18 cellular contexts compared by ENCODE assay signal in the genomic region with DNA sequence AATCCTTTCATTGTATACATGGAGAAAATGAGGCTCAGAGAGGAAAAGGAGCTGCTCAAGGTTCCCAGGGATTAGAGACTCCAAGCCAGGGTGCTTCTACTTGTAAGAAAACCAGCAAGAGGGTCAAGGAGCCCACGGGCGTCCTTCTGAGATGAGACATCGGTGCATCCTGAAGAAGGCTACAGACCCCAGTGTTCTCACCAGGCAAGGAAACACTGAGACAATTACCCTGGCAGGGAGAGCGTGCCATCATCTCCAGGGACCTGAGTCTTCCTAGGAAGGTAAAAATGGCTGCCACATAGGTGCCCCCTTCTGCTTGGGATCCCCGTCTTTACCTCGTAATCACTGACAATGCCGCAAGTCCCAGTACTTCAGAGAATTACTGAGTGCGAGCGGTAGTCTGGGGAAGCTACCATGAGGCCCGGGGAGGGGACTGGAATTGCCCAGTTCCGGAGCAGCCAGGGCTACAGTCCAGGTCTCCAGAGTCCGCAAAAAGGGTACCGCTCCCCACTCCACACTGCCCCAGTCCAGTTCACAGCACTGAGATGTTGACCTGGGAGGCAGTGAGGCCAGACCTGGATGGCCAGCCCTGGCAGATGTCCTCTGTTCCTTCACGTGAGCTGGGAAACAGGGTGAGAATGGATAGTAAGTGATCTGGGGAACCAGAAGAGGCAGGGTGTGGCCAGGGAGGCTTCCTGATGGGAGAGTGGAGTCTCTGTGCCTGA.
DNase-seq lines count a peak whose midpoint lies in the region; ATAC-seq, FAIRE-seq and TF ChIP-seq lines count a peak whose summit lies in the region.
"Had no signal": no experiment of that assay in that cellular context is flagged by ENCODE, and none has a peak within 500 bp of the region (broad histone marks: within the 10 kb centered on the region; RNA-seq: fewer than 3 reads in every experiment).

No MANE protein-coding gene starts in this region.

- H3K4me2 ChIP-seq in mammary epithelial cell (ENCODE audit: insufficient read depth, low read depth, low read length) (no peak overlapping the region), keratinocyte (ENCODE audit: control insufficient read depth, extremely low read depth, insufficient read depth, low read depth, low read length) (no peak overlapping the region)

- H3K9me3 ChIP-seq in mammary epithelial cell (replicated peaks; ENCODE audit: insufficient read depth, low read length) (no peaks in the 10 kb centered on the region), SK-N-MC (ENCODE audit: low read depth, low read length) (no peaks in the 10 kb centered on the region), keratinocyte (ENCODE audit: control insufficient read depth, low read depth, low read length) (no peaks in the 10 kb centered on the region), gastrocnemius medialis (no peaks in the 10 kb centered on the region), body of pancreas (no peaks in the 10 kb centered on the region)
- H3K9me3 ChIP-seq: esophagus squamous epithelium had no signal

- no peaks in the 10 kb centered on the region for H3K9me3 Mint-ChIP-seq in MCF 10A (ENCODE audit: unreplicated experiment)
- H3K9me3 Mint-ChIP-seq: CD8-positive, alpha-beta T cell; naive B cell had no signal

- H3K4me1 Mint-ChIP-seq in MCF 10A (ENCODE audit: insufficient read depth, unreplicated experiment) = peaks cover 22% of the 10 kb centered on the region

- H3K4me3 ChIP-seq in mammary epithelial cell (replicated peaks in 1 of 3; ENCODE audit: insufficient read depth in 1 of 3, low read depth in 2 of 3, low read length in 3 of 3) = no peak overlapping the region
- H3K4me3 ChIP-seq in SK-N-MC = no peak overlapping the region
- H3K4me3 ChIP-seq in keratinocyte (ENCODE audit: control insufficient read depth in 2 of 3, extremely low read depth in 1 of 3, insufficient read depth in 2 of 3, low read depth in 1 of 3, low read length in 3 of 3) = no peak overlapping the region
- H3K4me3 ChIP-seq in gastrocnemius medialis = no peak overlapping the region
- no peak overlapping the region for H3K4me3 ChIP-seq in body of pancreas
- H3K4me3 ChIP-seq: cardiac muscle cell, esophagus squamous epithelium had no signal

- H3K4me1 ChIP-seq in mammary epithelial cell (ENCODE audit: insufficient read depth, low read length) = peaks cover 3% of the 10 kb centered on the region
- H3K4me1 ChIP-seq in keratinocyte (ENCODE audit: control insufficient read depth, extremely low read depth, insufficient read depth, low read length) = no peaks in the 10 kb centered on the region
- H3K4me1 ChIP-seq in gastrocnemius medialis = no peaks in the 10 kb centered on the region
- H3K4me1 ChIP-seq in body of pancreas = peaks cover 9% of the 10 kb centered on the region
- H3K4me1 ChIP-seq: esophagus squamous epithelium had no signal

- ATAC-seq in gastrocnemius medialis (no peak), GM18505 (IDR thresholded peaks at IDR 0.05; ENCODE audit: unreplicated experiment) (no peak), body of pancreas (no peak)
- ATAC-seq: CD8-positive, alpha-beta T cell; HCT116 had no signal

- no peak overlapping the region for H3K27ac Mint-ChIP-seq in MCF 10A (ENCODE audit: low read depth, unreplicated experiment)
- H3K27ac Mint-ChIP-seq: CD8-positive, alpha-beta T cell had no signal

- H2AFZ ChIP-seq in mammary epithelial cell (ENCODE audit: low read depth, low read length) = peak overlapping the region; percentile 19
- H2AFZ ChIP-seq in keratinocyte (ENCODE audit: control insufficient read depth, low read length) = peak overlapping the region; percentile 51

- CTCF ChIA-PET in mammary epithelial cell (lab: Charles Lee; ENCODE audit: low non-redundant PET) (no interaction called here), MCF 10A (lab: Yijun Ruan, JAX) (interaction anchor here (0.6 to 1.0 kb wide), 3 partner anchors 8 to 38 kb away, joined by 3 to 4 read pairs (median 3); no protein-coding TSS in a partner anchor)

- TF ChIP-seq POLR2A in gastrocnemius medialis (IDR thresholded peaks at IDR 0.05) (no peak), GM18505 (IDR thresholded peaks at IDR 0.05; ENCODE audit: borderline replicate concordance, extremely low read depth, insufficient read depth, insufficient read length) (no peak), body of pancreas (IDR thresholded peaks at IDR 0.05) (no peak)

- H3K36me3 Mint-ChIP-seq in MCF 10A (ENCODE audit: insufficient read depth, unreplicated experiment) = peaks cover 6% of the 10 kb centered on the region
- H3K36me3 Mint-ChIP-seq: CD8-positive, alpha-beta T cell; naive B cell had no signal

- BruUV-seq in mammary epithelial cell (replicated peaks; lab: Mats Ljungman, UMichigan) (no TSS peak), MCF 10A (replicated peaks; lab: Mats Ljungman, UMichigan) (no TSS peak)

- DNase-seq in mammary epithelial cell (no peak), MCF 10A (ENCODE audit: unreplicated experiment) (no peak), SK-N-MC (ENCODE audit: low read depth, low spot score) (no peak), keratinocyte (ENCODE audit: low read depth, low spot score) (no peak), gastrocnemius medialis (no peak), OCI-M2 (lab: John Stamatoyannopoulos, UW; ENCODE audit: unreplicated experiment) (no peak), body of pancreas (no peak)
- DNase-seq: activated CD4-positive, alpha-beta T cell treated with anti-CD3 and anti-CD28 coated beads for 1 hour; CD8-positive, alpha-beta T cell; esophagus squamous epithelium; glutamatergic neuron; naive B cell; NCI-H1694; stimulated activated CD4-positive, alpha-beta T cell treated with anti-CD3 and anti-CD28 coated beads, Interleukin-4, amount 100 ng/mL, for 4 hours had no signal

- no peak overlapping the region for H3K9ac ChIP-seq in mammary epithelial cell (ENCODE audit: insufficient read depth, low read length)
- H3K9ac ChIP-seq in SK-N-MC (ENCODE audit: insufficient read length) = no peak overlapping the region
- H3K9ac ChIP-seq in keratinocyte (ENCODE audit: control insufficient read depth, extremely low read depth, insufficient read depth, low read length) = no peak overlapping the region

- in situ Hi-C loops in mammary epithelial cell (cut with MboI; ENCODE audit: low sequenced_read_pairs in 2 of 2) (no loop called here), gastrocnemius medialis (cut with MboI; ENCODE audit: low sequenced_read_pairs in 4 of 4) (no loop called here)

- TF ChIP-seq CTCF in mammary epithelial cell (conservative IDR thresholded peaks at IDR 0.05 in 1 of 2, IDR thresholded peaks at IDR 0.05 in 1 of 2; ENCODE audit: extremely low read depth in 1 of 2, insufficient read depth in 1 of 2, low read depth in 1 of 2, low read length in 2 of 2) (no peak), MCF 10A (IDR thresholded peaks at IDR 0.05; ENCODE audit: unreplicated experiment) (no peak), keratinocyte (optimal IDR thresholded peaks at IDR 0.05 in 1 of 3, IDR thresholded peaks at IDR 0.05 in 1 of 3, conservative IDR thresholded peaks at IDR 0.05 in 1 of 3; ENCODE audit: extremely low read depth in 1 of 3, insufficient read depth in 2 of 3, low read length in 3 of 3) (no peak), gastrocnemius medialis (IDR thresholded peaks at IDR 0.05 in 4 of 5, conservative IDR thresholded peaks at IDR 0.05 in 1 of 5) (no peak), body of pancreas (IDR thresholded peaks at IDR 0.05) (no peak)

- WGBS in mammary epithelial cell (ENCODE audit: low coverage, missing lambda C conversion rate) = 89% methylated on average over 14 of the region's 14 CpGs
- WGBS in body of pancreas, 2 donors = 79 to 82% methylated on average over 14 of the region's 14 CpGs

- H3K27ac ChIP-seq in mammary epithelial cell (ENCODE audit: insufficient read depth, low read depth, low read length) (no peak overlapping the region), SK-N-MC (peak overlapping the region; percentile 49), keratinocyte (ENCODE audit: control insufficient read depth, insufficient read depth, low read length) (no peak overlapping the region), gastrocnemius medialis (peak overlapping the region in 3 of 4 donors; percentile 23 to 52 (median 40)), body of pancreas (no peak overlapping the region)
- H3K27ac ChIP-seq: cardiac muscle cell had no signal

- H4K20me1 ChIP-seq in mammary epithelial cell (ENCODE audit: insufficient read depth, low read length) = no peaks in the 10 kb centered on the region
- H4K20me1 ChIP-seq in keratinocyte (ENCODE audit: control insufficient read depth, extremely low read depth, insufficient read depth, low read length) = no peaks in the 10 kb centered on the region

- H3K27me3 ChIP-seq in mammary epithelial cell (ENCODE audit: insufficient read depth, low read length) = no peaks in the 10 kb centered on the region
- H3K27me3 ChIP-seq in keratinocyte (ENCODE audit: control insufficient read depth, extremely low read depth, insufficient read depth, low read length) = no peaks in the 10 kb centered on the region
- no peaks in the 10 kb centered on the region for H3K27me3 ChIP-seq in gastrocnemius medialis
- no peaks in the 10 kb centered on the region for H3K27me3 ChIP-seq in body of pancreas
- H3K27me3 ChIP-seq: cardiac muscle cell, esophagus squamous epithelium had no signal

- intact Hi-C loops in mammary epithelial cell (cut with micrococcal nuclease) = loop anchor here (5.0 kb wide), 1 partner anchor 118 kb away; no protein-coding TSS in a partner anchor
- intact Hi-C loops in MCF 10A (cut with micrococcal nuclease) = loop anchor here (5.0 kb wide), 1 partner anchor 283 kb away; no protein-coding TSS in a partner anchor
- intact Hi-C loops in gastrocnemius medialis (cut with DNase I; ENCODE audit: low total_unique reads) = no loop called here
- intact Hi-C loops in body of pancreas (cut with DNase I) = no loop called here

- no peak for FAIRE-seq in keratinocyte (lab: Jason Lieb, UNC)
- FAIRE-seq: GM12892 had no signal

- POLR2A ChIA-PET in MCF 10A (lab: Yijun Ruan, JAX) = no interaction called here

- H3K9me1 ChIP-seq in keratinocyte (ENCODE audit: control insufficient read depth, extremely low read depth, insufficient read depth, low read length) = no peaks in the 10 kb centered on the region

- H3K27me3 Mint-ChIP-seq in MCF 10A (ENCODE audit: insufficient read depth, unreplicated experiment) = no peaks in the 10 kb centered on the region
- H3K27me3 Mint-ChIP-seq: naive B cell had no signal

- H3K36me3 ChIP-seq in mammary epithelial cell (ENCODE audit: insufficient read depth, low read length) = no peaks in the 10 kb centered on the region
- H3K36me3 ChIP-seq in SK-N-MC (ENCODE audit: insufficient read depth, low read length) = no peaks in the 10 kb centered on the region
- no peaks in the 10 kb centered on the region for H3K36me3 ChIP-seq in keratinocyte (ENCODE audit: control insufficient read depth in 2 of 2, extremely low read depth in 1 of 2, insufficient read depth in 2 of 2, low read length in 2 of 2)
- no peaks in the 10 kb centered on the region for H3K36me3 ChIP-seq in gastrocnemius medialis
- H3K36me3 ChIP-seq in body of pancreas (replicated peaks in 1 of 2; ENCODE audit: insufficient read depth in 1 of 2, low read depth in 2 of 2) = no peaks in the 10 kb centered on the region
- H3K36me3 ChIP-seq: cardiac muscle cell, esophagus squamous epithelium had no signal

- dilution Hi-C loops in mammary epithelial cell (cut with HindIII; ENCODE audit: low sequenced_read_pairs) = no loop called here
- dilution Hi-C loops in keratinocyte (cut with MboI; ENCODE audit: extremely low pct_ligation_motif_present, low sequenced_read_pairs) = no loop called here

- H3K4me3 Mint-ChIP-seq in MCF 10A (ENCODE audit: unreplicated experiment) = no peak overlapping the region
- H3K4me3 Mint-ChIP-seq: CD8-positive, alpha-beta T cell had no signal

- H3K79me2 ChIP-seq in mammary epithelial cell (ENCODE audit: insufficient read depth, low read length) = no peaks in the 10 kb centered on the region
- no peaks in the 10 kb centered on the region for H3K79me2 ChIP-seq in keratinocyte (ENCODE audit: control insufficient read depth, insufficient read depth, low read length)

Comparison
In these comparisons a context has a peak if more than half of its experiments do, and no peak if none do; other contexts are left out.
1. H3K27ac ChIP-seq: peak in SK-N-MC (single experiment) and gastrocnemius medialis (3 of 4); none in mammary epithelial cell (single experiment), keratinocyte (single experiment) and body of pancreas (0 of 4).
2. intact Hi-C loops: an anchor here in mammary epithelial cell (5.0 kb wide) and MCF 10A (5.0 kb wide); none called in gastrocnemius medialis and body of pancreas.